9 cellular contexts compared by ENCODE assay signal in the genomic region with DNA sequence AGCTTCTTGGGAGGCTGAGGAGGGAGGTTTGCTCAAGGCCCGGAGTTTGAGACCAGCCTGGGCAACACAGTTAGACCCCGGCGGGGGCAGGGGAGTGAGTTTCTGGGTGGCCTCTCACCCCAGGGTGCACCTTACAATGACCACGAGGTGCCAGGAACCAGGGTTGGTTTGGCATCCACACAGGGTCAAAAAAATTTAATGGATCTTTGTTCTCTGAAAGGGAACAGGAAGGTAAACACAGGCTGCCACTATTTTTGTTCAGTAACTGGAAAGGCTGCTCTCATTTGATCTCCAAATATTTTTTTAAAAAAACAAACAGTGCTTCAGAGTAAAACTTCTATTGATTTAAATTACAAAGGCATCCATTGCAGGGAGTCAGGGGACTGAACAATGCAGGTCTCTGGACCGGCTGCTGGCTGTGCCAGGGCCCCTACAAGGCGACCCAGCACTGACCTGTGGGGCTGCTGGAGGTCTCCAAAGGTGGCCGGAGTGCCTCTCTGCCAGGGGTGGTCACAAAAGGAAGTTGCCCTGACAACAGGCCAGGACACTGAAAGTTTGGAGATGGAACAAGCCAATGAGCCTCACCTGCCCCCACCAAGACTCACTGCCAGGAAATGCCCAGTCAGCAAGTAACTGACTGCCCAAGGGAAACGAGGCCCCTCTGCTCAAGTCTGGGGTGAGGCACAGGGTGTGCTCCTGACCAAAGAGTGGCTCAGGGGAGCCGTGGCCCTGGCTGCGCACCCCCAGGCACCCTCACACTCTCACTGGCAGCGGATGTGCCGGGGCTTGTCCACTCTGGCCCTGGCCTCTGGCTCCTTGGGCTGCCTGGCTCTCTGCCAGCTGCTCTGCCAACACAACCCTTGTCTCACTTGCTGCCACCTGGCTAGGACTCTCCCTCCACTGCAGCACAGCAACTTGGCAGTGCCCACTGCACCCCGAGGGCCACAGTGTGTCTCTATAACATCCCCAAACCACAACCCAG. TPM values are rescaled to one million over a fixed set of nuclear protein-coding genes. Genes with fewer than 3 reads are reported as not detected.
A peak's percentile ranks its signal among the peaks of the same experiment; 100 is the strongest.
DNase-seq lines count a peak whose midpoint lies in the region; ATAC-seq, FAIRE-seq and TF ChIP-seq lines count a peak whose summit lies in the region.
"Had no signal": no experiment of that assay in that cellular context is flagged by ENCODE, and none has a peak within 500 bp of the region (broad histone marks: within the 10 kb centered on the region; RNA-seq: fewer than 3 reads in every experiment).

No MANE protein-coding gene starts in this region.

- 67% methylated on average over 4 of the region's 13 CpGs; no CpG with 5 or more reads in 1 of the 2 experiments for WGBS in IMR-90 (ENCODE audit: extremely low coverage in 2 of 2, insufficient read length in 1 of 2), 2 experiments

- H3K9me3 ChIP-seq in IMR-90 (ENCODE audit: control insufficient read depth, insufficient read depth, low read length), result no peaks in the 10 kb centered on the region
- no peaks in the 10 kb centered on the region for H3K9me3 ChIP-seq in astrocyte (ENCODE audit: insufficient read depth, low read depth, low read length)

- 0 out of 2 replicates have a peak overlapping the region, but pooled peaks have one; percentile 36 for H3K14ac ChIP-seq in IMR-90 (replicated peaks; ENCODE audit: low read depth, low read length)

- peak overlapping the region; percentile 25; the same call in 1 of the 2 replicates for H3K4ac ChIP-seq in IMR-90 (ENCODE audit: low read depth, low read length)

- H4K20me1 ChIP-seq in IMR-90 (ENCODE audit: insufficient read depth, low read length) (no peaks in the 10 kb centered on the region), astrocyte (ENCODE audit: insufficient read depth, low read length) (peaks cover 49% of the 10 kb centered on the region)

- peak overlapping the region; percentile 69 for H2AK9ac ChIP-seq in IMR-90 (replicated peaks; ENCODE audit: low read depth, low read length, poor library complexity)

- H2BK5ac ChIP-seq in IMR-90 (ENCODE audit: low read depth, low read length, poor library complexity, severe bottlenecking), result peak overlapping the region; percentile 66

- H3K27ac Mint-ChIP-seq in astrocyte (ENCODE audit: unreplicated experiment), result peak overlapping the region; percentile 29
- peak overlapping the region; percentile 42 for H3K27ac Mint-ChIP-seq in stimulated activated naive B cell treated with anti-CD40 and anti-IgM and Interleukin-4, amounts not matched to agents 10 μg/mL and 1 μg/mL and 100 μg/mL, for 72 hours
- H3K27ac Mint-ChIP-seq: activated T-helper 2 cell treated with anti-CD3 and anti-CD28 coated beads, Interferon-gamma antibody, Interleukin-2, Interleukin-4, amounts not matched to agents 10 μg/mL and 5 μg/mL and 100 μg/mL, durations not matched to agents 14 hours and 24 hours and 36 hours had no signal

- H2AFZ ChIP-seq in IMR-90 (replicated peaks; ENCODE audit: low read length, poor library complexity) (no peak overlapping the region), astrocyte (ENCODE audit: low read depth, low read length) (no peak overlapping the region)

- H3K9me3 Mint-ChIP-seq in astrocyte (ENCODE audit: unreplicated experiment), result no peaks in the 10 kb centered on the region
- H3K9me3 Mint-ChIP-seq in stimulated activated naive B cell treated with anti-CD40 and anti-IgM and Interleukin-4, amounts not matched to agents 10 μg/mL and 1 μg/mL and 100 μg/mL, for 72 hours, result no peaks in the 10 kb centered on the region
- H3K9me3 Mint-ChIP-seq: activated T-helper 2 cell treated with anti-CD3 and anti-CD28 coated beads, Interferon-gamma antibody, Interleukin-2, Interleukin-4, amounts not matched to agents 10 μg/mL and 5 μg/mL and 100 μg/mL, durations not matched to agents 14 hours and 24 hours and 36 hours had no signal

- peaks cover 15% of the 10 kb centered on the region for H3K4me1 ChIP-seq in IMR-90 (ENCODE audit: control insufficient read depth, insufficient read depth, low read length)
- peaks cover 9% of the 10 kb centered on the region for H3K4me1 ChIP-seq in astrocyte (ENCODE audit: insufficient read depth, low read length)

- H3K4me1 Mint-ChIP-seq in astrocyte (ENCODE audit: low read depth, unreplicated experiment), result peaks cover 10% of the 10 kb centered on the region
- peaks cover 0 to 2% of the 10 kb centered on the region in 2 donors for H3K4me1 Mint-ChIP-seq in stimulated activated naive B cell treated with anti-CD40 and anti-IgM and Interleukin-4, amounts not matched to agents 10 μg/mL and 1 μg/mL and 100 μg/mL, for 72 hours

- no peak overlapping the region for H3K56ac ChIP-seq in IMR-90 (ENCODE audit: extremely low read depth, insufficient read depth, low read length)

- H3K4me3 ChIP-seq in IMR-90 (ENCODE audit: insufficient read depth, low read depth, low read length) (no peak overlapping the region), astrocyte (ENCODE audit: insufficient read depth, low read depth, low read length) (no peak overlapping the region)

- TF ChIP-seq RAD21 in IMR-90 (IDR thresholded peaks at IDR 0.05; ENCODE audit: low read length), result no peak

- no TSS peak for BruUV-seq in IMR-90 (replicated peaks; lab: Mats Ljungman, UMichigan)

- no peak overlapping the region for H3K23ac ChIP-seq in IMR-90 (ENCODE audit: low read depth, low read length)

- H2BK120ac ChIP-seq in IMR-90 (ENCODE audit: low read depth, low read length), result peak overlapping the region; percentile 41; the same call in 1 of the 2 replicates

- H3K4me3 Mint-ChIP-seq in astrocyte (ENCODE audit: unreplicated experiment), result no peak overlapping the region
- H3K4me3 Mint-ChIP-seq in stimulated activated naive B cell treated with anti-CD40 and anti-IgM and Interleukin-4, amounts not matched to agents 10 μg/mL and 1 μg/mL and 100 μg/mL, for 72 hours, result no peak overlapping the region

- H3K27ac ChIP-seq in IMR-90 (ENCODE audit: insufficient read depth, low read length) (peak overlapping the region; percentile 76), astrocyte (ENCODE audit: low read depth, low read length) (no peak overlapping the region)

- H3K36me3 ChIP-seq in IMR-90 (ENCODE audit: control insufficient read depth, insufficient read depth, low read length) (peaks cover 68% of the 10 kb centered on the region), astrocyte (ENCODE audit: insufficient read depth, low read length) (peaks cover 44% of the 10 kb centered on the region)

- ATAC-seq in IMR-90 (ENCODE audit: low read depth), result peak; percentile 64
- no peak for ATAC-seq in stimulated activated naive B cell treated with anti-CD40 and anti-IgM and Interleukin-4, amounts not matched to agents 10 μg/mL and 1 μg/mL and 100 μg/mL, for 72 hours (replicated peaks)
- no peak for ATAC-seq in HG03469 (IDR thresholded peaks at IDR 0.05; ENCODE audit: unreplicated experiment)
- ATAC-seq in HG02763 (IDR thresholded peaks at IDR 0.05; ENCODE audit: unreplicated experiment), result no peak
- ATAC-seq in HG02885 (IDR thresholded peaks at IDR 0.05; ENCODE audit: poor library complexity, unreplicated experiment), result no peak
- no peak for ATAC-seq in GM19397 (IDR thresholded peaks at IDR 0.05; ENCODE audit: unreplicated experiment)

- H2BK15ac ChIP-seq in IMR-90 (ENCODE audit: low read depth, low read length), result no peak overlapping the region

- no peaks in the 10 kb centered on the region for H3K27me3 Mint-ChIP-seq in astrocyte (ENCODE audit: low read depth, unreplicated experiment)
- no peaks in the 10 kb centered on the region for H3K27me3 Mint-ChIP-seq in stimulated activated naive B cell treated with anti-CD40 and anti-IgM and Interleukin-4, amounts not matched to agents 10 μg/mL and 1 μg/mL and 100 μg/mL, for 72 hours

- peak overlapping the region; percentile 31; the same call in 1 of the 2 replicates for H3K18ac ChIP-seq in IMR-90 (ENCODE audit: low read depth, low read length)

- H3K79me1 ChIP-seq in IMR-90 (ENCODE audit: low read depth in 1 of 2, low read length in 2 of 2), result peaks cover 0 to 43% of the 10 kb centered on the region in 2 experiments

- peaks cover 7% of the 10 kb centered on the region; the same call in 1 of the 2 replicates for H3K9me1 ChIP-seq in IMR-90 (ENCODE audit: insufficient read depth, low read length)

- POLR2A ChIA-PET in IMR-90 (lab: Charles Lee; ENCODE audit: unreplicated experiment), result no interaction called here

- no peaks in the 10 kb centered on the region for H3K79me2 ChIP-seq in astrocyte (ENCODE audit: insufficient read depth, low read length)

- dilution Hi-C loops in IMR-90 (cut with HindIII; ENCODE audit: low sequenced_read_pairs, unreplicated experiment), result no loop called here

- no peak for FAIRE-seq in astrocyte (lab: Jason Lieb, UNC)

- intact Hi-C loops in IMR-90 (cut with micrococcal nuclease), result no loop called here

- H4K91ac ChIP-seq in IMR-90 (ENCODE audit: insufficient read depth, low read depth, low read length), result no peak overlapping the region

- peak overlapping the region; percentile 74; the same call in 1 of the 2 replicates for H2AK5ac ChIP-seq in IMR-90 (ENCODE audit: low read depth, low read length)

- in situ Hi-C loops in IMR-90 (cut with MboI; ENCODE audit: low sequenced_read_pairs), result no loop called here

- TF ChIP-seq CTCF in IMR-90 (conservative IDR thresholded peaks at IDR 0.05; ENCODE audit: low read depth, low read length) (no peak), astrocyte (IDR thresholded peaks at IDR 0.05; ENCODE audit: insufficient read depth, low read depth, low read length) (no peak)

- H3K36me3 Mint-ChIP-seq in astrocyte (ENCODE audit: low read depth, unreplicated experiment), result peaks cover 36% of the 10 kb centered on the region
- H3K36me3 Mint-ChIP-seq in stimulated activated naive B cell treated with anti-CD40 and anti-IgM and Interleukin-4, amounts not matched to agents 10 μg/mL and 1 μg/mL and 100 μg/mL, for 72 hours, result peaks cover 55 to 62% of the 10 kb centered on the region in 2 donors

- DNase-seq in IMR-90, result no peak
- DNase-seq in astrocyte (ENCODE audit: low read depth), result no peak
- DNase-seq in kidney tubule cell (ENCODE audit: low spot score), result peak; percentile 23
- DNase-seq in stimulated activated naive B cell treated with anti-CD40 and anti-IgM and Interleukin-4, amounts not matched to agents 10 μg/mL and 1 μg/mL and 100 μg/mL, for 72 hours, result no peak

- CTCF ChIA-PET in IMR-90 (lab: Yijun Ruan, JAX), result interaction anchor here (0.7 kb wide), 1 partner anchor 15 kb away, joined by 3 read pairs; no protein-coding TSS in a partner anchor

- no peak overlapping the region for H3K4me2 ChIP-seq in IMR-90 (ENCODE audit: low read depth, low read length)
- H3K4me2 ChIP-seq in astrocyte (ENCODE audit: low read length), result peak overlapping the region; percentile 2

- peak overlapping the region; percentile 37 for H4K5ac ChIP-seq in IMR-90 (ENCODE audit: low read depth, low read length)

- H3K27me3 ChIP-seq in IMR-90 (ENCODE audit: control insufficient read depth, insufficient read depth, low read length) (no peaks in the 10 kb centered on the region), astrocyte (ENCODE audit: insufficient read depth, low read length) (no peaks in the 10 kb centered on the region)

- H2BK20ac ChIP-seq in IMR-90 (ENCODE audit: low read depth, low read length), result no peak overlapping the region

- 0 out of 4 replicates have a peak overlapping the region, but pooled peaks of 1 of the 2 experiments have one; percentile 34 for H4K8ac ChIP-seq in IMR-90 (ENCODE audit: low read depth in 2 of 2, low read length in 2 of 2)

- TF ChIP-seq POLR2A in IMR-90 (IDR thresholded peaks at IDR 0.05; ENCODE audit: low read depth, low read length), result no peak

- H3K9ac ChIP-seq in IMR-90 (ENCODE audit: low read depth, low read length) (no peak overlapping the region), astrocyte (ENCODE audit: low read length) (peak overlapping the region; percentile 19)

RNA-seq across cellular contexts. Expression of a gene that starts 51.8 kb away (rescaled TPM):
- total RNA-seq in IMR-90 (2012; rRNA removed) (70.1 and 88.0 TPM in 2 replicates), astrocyte (59.5 and 64.1 TPM in 2 replicates)
- polyA plus RNA-seq in IMR-90 (2012; rRNA removed), result 46.5 and 50.0 TPM in 2 replicates
- 20.1 and 23.0 TPM in 2 replicates for polyA plus RNA-seq in IMR-90 (2012; cell fraction: cytosol; rRNA removed)
- 20.9 and 47.6 TPM in 2 replicates for polyA plus RNA-seq in IMR-90 (2012; cell fraction: nucleus; rRNA removed; ENCODE audit: low replicate concordance)
